Comparison of ENCODE assay signal across 18 cellular contexts in genomic region chr20:58439974-58440767, GRCh38. TPM values are rescaled to one million over a fixed set of nuclear protein-coding genes. Genes with fewer than 3 reads are reported as not detected.
DNase-seq lines count a peak whose midpoint lies in the region; ATAC-seq and TF ChIP-seq lines count a peak whose summit lies in the region.
"Had no signal": no experiment of that assay in that cellular context is flagged by ENCODE, and none has a peak within 500 bp of the region (broad histone marks: within the 10 kb centered on the region; RNA-seq: fewer than 3 reads in every experiment).

No MANE protein-coding gene starts in this region.

- H3K18ac ChIP-seq in H9 (ENCODE audit: insufficient read length, low read depth, low read length): no peak overlapping the region

- intact Hi-C loops in left ventricle myocardium superior (cut with micrococcal nuclease): loop anchor here (10.0 kb wide), 1 partner anchor 205 kb away; no protein-coding TSS in a partner anchor
- intact Hi-C loops in psoas muscle (cut with DNase I): no loop called here

- H3K79me2 ChIP-seq in H9 (ENCODE audit: insufficient read depth, low read length): no peaks in the 10 kb centered on the region; the same call in 1 of the 2 replicates

- no peak for TF ChIP-seq EP300 in suprapubic skin (IDR thresholded peaks at IDR 0.05)

- H3T11ph ChIP-seq in H9 (ENCODE audit: low read length): no peak overlapping the region

- H3K27me3 ChIP-seq in H9 (ENCODE audit: insufficient read depth, low read length) (no peaks in the 10 kb centered on the region), psoas muscle (ENCODE audit: insufficient read depth in 3 of 3, low read length in 2 of 3) (no peaks in the 10 kb centered on the region), suprapubic skin (no peaks in the 10 kb centered on the region)
- H3K27me3 ChIP-seq: dorsolateral prefrontal cortex had no signal

- no peak overlapping the region for H2BK5ac ChIP-seq in H9 (ENCODE audit: insufficient read length, low read length)

- no peak for DNase-seq in H9
- no peak for DNase-seq in left ventricle myocardium superior
- DNase-seq in psoas muscle: no peak
- no peak for DNase-seq in suprapubic skin (ENCODE audit: low spot score in 2 of 2)
- DNase-seq in left lobe of liver (ENCODE audit: low spot score): no peak
- DNase-seq in effector memory CD8-positive, alpha-beta T cell: no peak
- DNase-seq: activated CD4-positive, alpha-beta T cell treated with anti-CD3 and anti-CD28 coated beads for 1 hour; activated T-cell treated with anti-CD3 and anti-CD28 coated beads for 4 hours; aorta; dorsolateral prefrontal cortex; EL; NCI-H2029 treated with DMSO at 0.1 percent for 48 hours; NCI-H526; stimulated activated CD4-positive, alpha-beta T cell treated with anti-CD3 and anti-CD28 coated beads, Interleukin-1b, Interleukin-23, amount 100 ng/mL, for 48 hours; stimulated activated CD8-positive, alpha-beta memory T cell treated with anti-CD3 and anti-CD28 coated beads, Interleukin-4, amount 100 ng/mL, for 48 hours had no signal

- no peak overlapping the region for H2AFZ ChIP-seq in H9 (ENCODE audit: low read length)

- no peak overlapping the region for H3K56ac ChIP-seq in H9 (ENCODE audit: insufficient read length, low read depth, low read length)

- H4K5ac ChIP-seq in H9 (ENCODE audit: insufficient read length, low read depth, low read length): no peak overlapping the region

- H4K8ac ChIP-seq in H9 (replicated peaks; ENCODE audit: insufficient read length, low read depth, low read length): no peak overlapping the region

- no peaks in the 10 kb centered on the region for H3K79me1 ChIP-seq in H9 (ENCODE audit: insufficient read depth, low read depth, low read length, poor library complexity, severe bottlenecking)

- no peak overlapping the region; a peak in 1 of 5 replicates for H3K4me3 Mint-ChIP-seq in H9
- H3K4me3 Mint-ChIP-seq in activated naive CD8-positive, alpha-beta T cell: no peak overlapping the region
- H3K4me3 Mint-ChIP-seq in effector memory CD8-positive, alpha-beta T cell: no peak overlapping the region
- H3K4me3 Mint-ChIP-seq: type B pancreatic cell had no signal

- H3K9me3 ChIP-seq in H9 (ENCODE audit: control insufficient read depth, low read depth, low read length) (no peaks in the 10 kb centered on the region), psoas muscle (no peaks in the 10 kb centered on the region), suprapubic skin (no peaks in the 10 kb centered on the region)

- H3K36me3 ChIP-seq in psoas muscle (ENCODE audit: insufficient read depth in 1 of 2, low read depth in 1 of 2) (peaks cover 2 to 49% of the 10 kb centered on the region in 2 donors), suprapubic skin (peaks cover 54% of the 10 kb centered on the region)

- H4K91ac ChIP-seq in H9 (ENCODE audit: insufficient read length, low read depth, low read length): no peak overlapping the region

- TF ChIP-seq POLR2A in suprapubic skin (IDR thresholded peaks at IDR 0.05): no peak

- H3K4me2 ChIP-seq in H9 (ENCODE audit: insufficient read depth, insufficient read length, low read length): no peak overlapping the region

- no peak overlapping the region for H3K27ac ChIP-seq in H9 (ENCODE audit: insufficient read length, low read depth, low read length)
- peak overlapping the region; percentile 42 for H3K27ac ChIP-seq in psoas muscle
- no peak overlapping the region for H3K27ac ChIP-seq in suprapubic skin
- H3K27ac ChIP-seq: dorsolateral prefrontal cortex had no signal

- H3K4ac ChIP-seq in H9 (ENCODE audit: low read depth, low read length): no peak overlapping the region

- no peak overlapping the region for H3K23ac ChIP-seq in H9 (ENCODE audit: insufficient read length, low read depth, low read length)

- H3K27me3 Mint-ChIP-seq in H9 (ENCODE audit: low read depth): no peaks in the 10 kb centered on the region
- H3K27me3 Mint-ChIP-seq in activated naive CD8-positive, alpha-beta T cell: no peaks in the 10 kb centered on the region
- no peaks in the 10 kb centered on the region for H3K27me3 Mint-ChIP-seq in effector memory CD8-positive, alpha-beta T cell
- H3K27me3 Mint-ChIP-seq: progenitor cell of endocrine pancreas, type B pancreatic cell had no signal

- H3K27ac Mint-ChIP-seq in H9: peak overlapping the region; percentile 30 to 59 (median 57); a peak in 5 of 7 replicates
- H3K27ac Mint-ChIP-seq in activated naive CD8-positive, alpha-beta T cell: peak overlapping the region; percentile 28
- no peak overlapping the region for H3K27ac Mint-ChIP-seq in effector memory CD8-positive, alpha-beta T cell
- H3K27ac Mint-ChIP-seq: progenitor cell of endocrine pancreas, type B pancreatic cell had no signal

- no CpG with 5 or more reads among the region's 7 CpGs for WGBS in H9 (ENCODE audit: extremely low coverage, insufficient read length, low lambda C conversion rate)
- WGBS in psoas muscle, 3 donors: 75 to 79% (median 76%) methylated on average over 7 of the region's 7 CpGs
- 89% methylated on average over 7 of the region's 7 CpGs for WGBS in suprapubic skin

- ATAC-seq in left ventricle myocardium superior (peak; percentile 64), psoas muscle (peak in 2 of 4 donors; percentile 36 to 47), left lobe of liver (no peak)
- ATAC-seq in effector memory CD8-positive, alpha-beta T cell (replicated peaks): no peak

- H3K9me3 Mint-ChIP-seq in H9: no peaks in the 10 kb centered on the region
- no peaks in the 10 kb centered on the region for H3K9me3 Mint-ChIP-seq in activated naive CD8-positive, alpha-beta T cell (ENCODE audit: low read depth)
- H3K9me3 Mint-ChIP-seq in effector memory CD8-positive, alpha-beta T cell: no peaks in the 10 kb centered on the region
- H3K9me3 Mint-ChIP-seq: type B pancreatic cell had no signal

- no peaks in the 10 kb centered on the region for H4K20me1 ChIP-seq in H9 (ENCODE audit: control insufficient read depth, insufficient read depth, insufficient read length)

- H3K4me1 Mint-ChIP-seq in H9: peaks cover 45 to 53% of the 10 kb centered on the region in 2 experiments
- peaks cover 35% of the 10 kb centered on the region for H3K4me1 Mint-ChIP-seq in activated naive CD8-positive, alpha-beta T cell (ENCODE audit: low read depth)
- H3K4me1 Mint-ChIP-seq in effector memory CD8-positive, alpha-beta T cell (ENCODE audit: low read depth in 2 of 2): peaks cover 18 to 31% of the 10 kb centered on the region in 2 donors

- no peak overlapping the region for H3K9ac ChIP-seq in H9 (ENCODE audit: extremely low read depth, insufficient read length, low read length)

- H2BK20ac ChIP-seq in H9 (ENCODE audit: low read depth, low read length, poor library complexity, severe bottlenecking): no peak overlapping the region

- no peak overlapping the region for H2BK15ac ChIP-seq in H9 (ENCODE audit: low read depth, low read length)

- no peak overlapping the region for H3K14ac ChIP-seq in H9 (ENCODE audit: insufficient read depth, low read length)

- no peak overlapping the region for H2AK5ac ChIP-seq in H9 (ENCODE audit: insufficient read length, low read length)

- H3K4me3 ChIP-seq in psoas muscle (no peak overlapping the region), suprapubic skin (no peak overlapping the region)
- H3K4me3 ChIP-seq: dorsolateral prefrontal cortex had no signal

- H3K4me1 ChIP-seq in H9 (ENCODE audit: insufficient read depth, low read length): peaks cover 13% of the 10 kb centered on the region
- peaks cover 14% of the 10 kb centered on the region for H3K4me1 ChIP-seq in psoas muscle
- H3K4me1 ChIP-seq in suprapubic skin: no peaks in the 10 kb centered on the region

- no peak for TF ChIP-seq CTCF in H9 (conservative IDR thresholded peaks at IDR 0.05)
- TF ChIP-seq CTCF in psoas muscle (IDR thresholded peaks at IDR 0.05): no peak
- no peak for TF ChIP-seq CTCF in suprapubic skin (IDR thresholded peaks at IDR 0.05)

- H2BK12ac ChIP-seq in H9 (ENCODE audit: insufficient read length, low read depth, low read length): no peak overlapping the region

- H3K23me2 ChIP-seq in H9 (ENCODE audit: insufficient read length, low read depth, low read length, poor library complexity, severe bottlenecking): no peaks in the 10 kb centered on the region

- H2BK120ac ChIP-seq in H9 (ENCODE audit: low read depth, low read length, poor library complexity, severe bottlenecking): no peak overlapping the region

- peaks cover 8 to 34% (median 28%) of the 10 kb centered on the region in 3 experiments; a peak in 6 of 7 replicates for H3K36me3 Mint-ChIP-seq in H9 (ENCODE audit: insufficient read depth in 1 of 3, low read depth in 3 of 3)
- peaks cover 12% of the 10 kb centered on the region for H3K36me3 Mint-ChIP-seq in activated naive CD8-positive, alpha-beta T cell
- H3K36me3 Mint-ChIP-seq in effector memory CD8-positive, alpha-beta T cell (ENCODE audit: insufficient read depth): peaks cover 47% of the 10 kb centered on the region

RNA-seq across cellular contexts. Expression of gene VAPB, which starts 51.1 kb away (rescaled TPM):
- total RNA-seq in H9 (2021) (64.7 and 65.1 TPM in 2 replicates), left ventricle myocardium superior (74.5 TPM), psoas muscle (10 to 100 TPM; 64.0 to 84.5 (median 77.5) TPM), suprapubic skin (10 to 100 TPM; 10.9 to 20.4 (median 17.9) TPM), left lobe of liver (41.6 TPM)
- 10 to 100 TPM; 30.7 to 46.5 (median 44.4) TPM for polyA plus RNA-seq in psoas muscle

Comparison
In these comparisons a context has a peak if more than half of its experiments do, and no peak if none do; other contexts are left out.
1. H3K27ac Mint-ChIP-seq: peak in H9 (3 of 3) and activated naive CD8-positive, alpha-beta T cell (single experiment); none in effector memory CD8-positive, alpha-beta T cell (0 of 2).